ENCODE assay signal across 16 cellular contexts in the genomic region with DNA sequence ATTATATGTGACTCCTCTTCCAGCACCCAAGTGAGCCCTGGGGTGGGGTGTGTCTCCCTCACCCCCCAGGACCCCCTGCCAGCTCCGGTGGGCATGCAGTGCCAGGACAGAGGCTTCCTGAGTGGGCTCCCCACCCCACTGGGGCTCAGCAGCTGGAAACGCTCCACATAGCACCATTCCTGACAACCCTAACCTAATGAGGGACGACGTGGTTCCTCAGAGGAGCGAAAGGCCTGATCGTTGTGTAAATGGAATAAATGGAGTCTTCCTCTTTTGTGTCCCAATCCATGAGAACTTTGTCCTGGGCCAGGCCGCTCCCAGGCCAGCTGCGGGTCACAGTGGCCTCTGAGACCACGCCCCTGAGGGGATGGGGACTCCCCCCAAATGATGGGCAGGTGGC. TPM values are rescaled to one million over a fixed set of nuclear protein-coding genes. Genes with fewer than 3 reads are reported as not detected.
"Had no signal": no experiment of that assay in that cellular context is flagged by ENCODE, and none has a peak within 500 bp of the region (broad histone marks: within the 10 kb centered on the region; RNA-seq: fewer than 3 reads in every experiment).

No MANE protein-coding gene starts in this region.

- H3K27ac Mint-ChIP-seq: activated naive CD8-positive, alpha-beta T cell; naive B cell; WTC11 had no signal

- H3K9me3 ChIP-seq: neutrophil, transverse colon had no signal

- H3K36me3 Mint-ChIP-seq: activated naive CD8-positive, alpha-beta T cell; WTC11 had no signal

- H3K4me3 Mint-ChIP-seq: activated CD4-positive, alpha-beta T cell treated with anti-CD3 and anti-CD28 coated beads, Interleukin-2, amount 10 ng/mL, durations not matched to agents 7 days and 5 days; activated naive CD8-positive, alpha-beta T cell; naive B cell had no signal

- DNase-seq: activated CD4-positive, alpha-beta T cell treated with anti-CD3 and anti-CD28 coated beads, Interleukin-2, amount 10 ng/mL, durations not matched to agents 7 days and 5 days; amniotic stem cell; caudate nucleus; effector memory CD4-positive, alpha-beta T cell; foreskin keratinocyte; naive B cell; stimulated activated CD4-positive, alpha-beta T cell treated with anti-CD3 and anti-CD28 coated beads, Interleukin-4, amount 100 ng/mL, for 1 hour; stimulated activated naive CD4-positive, alpha-beta T cell; T-helper 2 cell; transverse colon had no signal

- H3K36me3 ChIP-seq: neutrophil, transverse colon had no signal

- H3K27ac ChIP-seq: foreskin keratinocyte, neutrophil, transverse colon had no signal

- H3K4me3 ChIP-seq: lung, transverse colon had no signal

- ATAC-seq: foreskin keratinocyte, WTC11 had no signal

RNA-seq across cellular contexts. Expression of a gene that starts 1.8 kb away (rescaled TPM):
- total RNA-seq: activated CD4-positive, alpha-beta T cell treated with anti-CD3 and anti-CD28 coated beads, Interleukin-2, amount 10 ng/mL, durations not matched to agents 7 days and 5 days; foreskin keratinocyte; mononuclear cell; skeletal muscle tissue; transverse colon had no signal
- polyA plus RNA-seq: foreskin keratinocyte had no signal

RNA-seq across cellular contexts. Expression of a gene that starts 16.2 kb away (rescaled TPM):
- total RNA-seq: activated CD4-positive, alpha-beta T cell treated with anti-CD3 and anti-CD28 coated beads, Interleukin-2, amount 10 ng/mL, durations not matched to agents 7 days and 5 days; foreskin keratinocyte; lung; mononuclear cell; skeletal muscle tissue; transverse colon; WTC11 had no signal
- polyA plus RNA-seq: foreskin keratinocyte, lung had no signal

RNA-seq across cellular contexts. Expression of a gene that starts 31.2 kb away (rescaled TPM):
- total RNA-seq: activated CD4-positive, alpha-beta T cell treated with anti-CD3 and anti-CD28 coated beads, Interleukin-2, amount 10 ng/mL, durations not matched to agents 7 days and 5 days; foreskin keratinocyte; lung; mononuclear cell; skeletal muscle tissue; transverse colon had no signal
- polyA plus RNA-seq: foreskin keratinocyte, lung had no signal

RNA-seq across cellular contexts. Expression of a gene that starts 46.4 kb away (rescaled TPM):
- total RNA-seq: activated CD4-positive, alpha-beta T cell treated with anti-CD3 and anti-CD28 coated beads, Interleukin-2, amount 10 ng/mL, durations not matched to agents 7 days and 5 days; foreskin keratinocyte; lung; mononuclear cell; skeletal muscle tissue; transverse colon; WTC11 had no signal
- polyA plus RNA-seq: foreskin keratinocyte, lung had no signal

RNA-seq across cellular contexts. Expression of a gene that starts 55.4 kb away (rescaled TPM):
- total RNA-seq: activated CD4-positive, alpha-beta T cell treated with anti-CD3 and anti-CD28 coated beads, Interleukin-2, amount 10 ng/mL, durations not matched to agents 7 days and 5 days; foreskin keratinocyte; lung; mononuclear cell; skeletal muscle tissue; transverse colon; WTC11 had no signal
- polyA plus RNA-seq: foreskin keratinocyte, lung had no signal
